Comparison of ENCODE assay signal across 14 cellular contexts in genomic region chr7:503575-504111, GRCh38. TPM values are rescaled to one million over a fixed set of nuclear protein-coding genes. Genes with fewer than 3 reads are reported as not detected.
DNase-seq lines count a peak whose midpoint lies in the region; ATAC-seq and TF ChIP-seq lines count a peak whose summit lies in the region.
"Had no signal": no experiment of that assay in that cellular context is flagged by ENCODE, and none has a peak within 500 bp of the region (broad histone marks: within the 10 kb centered on the region; RNA-seq: fewer than 3 reads in every experiment).

No MANE protein-coding gene starts in this region.

- no peak overlapping the region for H3K14ac ChIP-seq in trophoblast cell (ENCODE audit: low read length)

- H3K4me1 ChIP-seq in BLaER1 (peaks cover 32% of the 10 kb centered on the region), hepatocyte (ENCODE audit: insufficient read depth) (peaks cover 38% of the 10 kb centered on the region), trophoblast cell (ENCODE audit: control insufficient read depth in 1 of 2, insufficient read depth in 2 of 2, low read length in 2 of 2) (peaks cover 15 to 18% of the 10 kb centered on the region in 2 experiments)

- no peak overlapping the region for H4K12ac ChIP-seq in trophoblast cell (ENCODE audit: low read depth, low read length)

- no peaks in the 10 kb centered on the region for H3K9me2 ChIP-seq in hepatocyte (replicated peaks; ENCODE audit: insufficient read depth)

- H3K9ac ChIP-seq in BLaER1 (no peak overlapping the region), trophoblast cell (ENCODE audit: low read length) (no peak overlapping the region)

- H2BK120ac ChIP-seq in trophoblast cell (ENCODE audit: insufficient read depth, low read length, poor library complexity), result no peak overlapping the region

- H3K27ac ChIP-seq in BLaER1, result no peak overlapping the region
- peak overlapping the region; percentile 51 for H3K27ac ChIP-seq in angular gyrus (ENCODE audit: low read depth, low read length)
- H3K27ac ChIP-seq in hepatocyte, result peak overlapping the region; percentile 99
- no peak overlapping the region for H3K27ac ChIP-seq in trophoblast cell (ENCODE audit: low read depth, low read length)
- H3K27ac ChIP-seq: SK-N-MC had no signal

- peak overlapping the region; percentile 19 for H3K18ac ChIP-seq in trophoblast cell (ENCODE audit: low read length)

- no peak for ATAC-seq in HG02852 (IDR thresholded peaks at IDR 0.05; ENCODE audit: unreplicated experiment)
- ATAC-seq in HG02938 (IDR thresholded peaks at IDR 0.05; ENCODE audit: unreplicated experiment), result no peak

- no peak overlapping the region for H3K23ac ChIP-seq in trophoblast cell (ENCODE audit: low read length)

- H2AFZ ChIP-seq in hepatocyte, result no peak overlapping the region
- H2AFZ ChIP-seq in trophoblast cell (ENCODE audit: insufficient read depth, low read length, poor library complexity), result no peak overlapping the region

- WGBS in hepatocyte (ENCODE audit: low lambda C conversion rate, missing lambda C conversion rate), result 45% methylated on average over 20 of the region's 20 CpGs
- WGBS in trophoblast cell (ENCODE audit: extremely low coverage, insufficient coverage, insufficient read length), result no CpG with 5 or more reads among the region's 20 CpGs

- peaks cover 2% of the 10 kb centered on the region; the same call in 1 of the 2 replicates for H3K9me3 ChIP-seq in BLaER1
- no peaks in the 10 kb centered on the region for H3K9me3 ChIP-seq in hepatocyte (ENCODE audit: low read depth)
- peaks cover 7% of the 10 kb centered on the region for H3K9me3 ChIP-seq in trophoblast cell (ENCODE audit: insufficient read depth, low read depth, low read length)
- H3K9me3 ChIP-seq: MG63 had no signal

- H3K4ac ChIP-seq in trophoblast cell (ENCODE audit: low read depth, low read length), result no peak overlapping the region

- H3K27me3 ChIP-seq in BLaER1, result no peaks in the 10 kb centered on the region
- no peaks in the 10 kb centered on the region for H3K27me3 ChIP-seq in hepatocyte
- no peaks in the 10 kb centered on the region for H3K27me3 ChIP-seq in trophoblast cell (ENCODE audit: insufficient read depth, low read length)
- H3K27me3 ChIP-seq: MG63 had no signal

- peaks cover 7% of the 10 kb centered on the region for H3K79me1 ChIP-seq in trophoblast cell (ENCODE audit: low read length)

- H3K36me3 ChIP-seq in BLaER1 (no peaks in the 10 kb centered on the region), hepatocyte (replicated peaks; ENCODE audit: insufficient read depth, low read depth) (no peaks in the 10 kb centered on the region), trophoblast cell (ENCODE audit: control insufficient read depth in 1 of 2, insufficient read depth in 2 of 2, low read length in 2 of 2) (peaks cover 21 to 30% of the 10 kb centered on the region in 2 experiments)
- H3K36me3 ChIP-seq: MG63 had no signal

- no peak overlapping the region for H2BK5ac ChIP-seq in trophoblast cell (ENCODE audit: low read depth, low read length, poor library complexity)

- no peak overlapping the region for H2BK12ac ChIP-seq in trophoblast cell (ENCODE audit: low read length)

- H3K4me3 ChIP-seq in BLaER1 (no peak overlapping the region), hepatocyte (no peak overlapping the region), trophoblast cell (ENCODE audit: low read depth, low read length) (no peak overlapping the region)
- H3K4me3 ChIP-seq: MG63, SK-N-MC had no signal

- peak overlapping the region; percentile 37 for H4K91ac ChIP-seq in trophoblast cell (ENCODE audit: low read depth, low read length)

- peak; percentile 94 for DNase-seq in hepatocyte (ENCODE audit: low spot score)
- peak; percentile 48 to 49 for DNase-seq in trophoblast cell
- no peak for DNase-seq in NCI-H446 treated with DMSO at 0.1 percent for 48 hours (lab: John Stamatoyannopoulos, UW)
- no peak for DNase-seq in cortex of kidney (lab: John Stamatoyannopoulos, UW)
- DNase-seq: activated CD4-positive, alpha-beta T cell treated with anti-CD3 and anti-CD28 coated beads for 4 hours; cerebellar nuclear complex; DMS153; MG63; NCI-H510A treated with DMSO at 0.1 percent for 48 hours had no signal

- peak overlapping the region; percentile 54 for H3K4me2 ChIP-seq in BLaER1
- H3K4me2 ChIP-seq in hepatocyte, result peak overlapping the region; percentile 42
- H3K4me2 ChIP-seq in trophoblast cell (ENCODE audit: low read length), result peak overlapping the region; percentile 7

- peaks cover 21% of the 10 kb centered on the region for H3K79me2 ChIP-seq in hepatocyte
- no peaks in the 10 kb centered on the region for H3K79me2 ChIP-seq in trophoblast cell (ENCODE audit: control insufficient read depth, insufficient read depth, low read length, poor library complexity)

- TF ChIP-seq CTCF in hepatocyte (IDR thresholded peaks at IDR 0.05; ENCODE audit: poor library complexity), result no peak

- H2AK5ac ChIP-seq in trophoblast cell (ENCODE audit: low read length), result no peak overlapping the region

- H4K20me1 ChIP-seq in BLaER1 (no peaks in the 10 kb centered on the region), hepatocyte (ENCODE audit: insufficient read depth, poor library complexity, severe bottlenecking) (no peaks in the 10 kb centered on the region)

- peak overlapping the region; percentile 5 for H4K8ac ChIP-seq in trophoblast cell (ENCODE audit: low read depth, low read length)

RNA-seq across cellular contexts. Expression of gene PDGFA, which starts 16.0 kb away (rescaled TPM):
- total RNA-seq in hepatocyte, result 56.6 and 63.1 TPM in 2 replicates
- 22.3 and 30.7 TPM in 2 replicates for polyA plus RNA-seq in hepatocyte
- 9.7 and 10.6 TPM in 2 replicates for polyA plus RNA-seq in trophoblast cell (2013)

Comparison
In these comparisons a context has a peak if more than half of its experiments do, and no peak if none do; other contexts are left out.
1. H3K27ac ChIP-seq: peak in angular gyrus (single experiment) and hepatocyte (single experiment); none in BLaER1 (single experiment) and trophoblast cell (single experiment).
2. DNase-seq: peak in hepatocyte (single experiment) and trophoblast cell (2 of 2); none in NCI-H446 treated with DMSO at 0.1 percent for 48 hours (single experiment) and cortex of kidney (single experiment).
3. Peak in every context shown above with its lines, with median percentiles within 50 percentile points of each other: H3K4me2 ChIP-seq.